In genomic region chr1:21762022-21762404, GRCh38 we compare ENCODE assay signal across 20 cellular contexts. TPM values are rescaled to one million over a fixed set of nuclear protein-coding genes. Genes with fewer than 3 reads are reported as not detected.
DNase-seq lines count a peak whose midpoint lies in the region; ATAC-seq and TF ChIP-seq lines count a peak whose summit lies in the region.
"Had no signal": no experiment of that assay in that cellular context is flagged by ENCODE, and none has a peak within 500 bp of the region (broad histone marks: within the 10 kb centered on the region; RNA-seq: fewer than 3 reads in every experiment).

No MANE protein-coding gene starts in this region.

- H3K4me1 ChIP-seq in DOHH2 (ENCODE audit: control insufficient read depth, low read length), result peaks cover 66% of the 10 kb centered on the region
- H3K4me1 ChIP-seq in mammary epithelial cell (ENCODE audit: insufficient read depth, low read length), result peaks cover 19% of the 10 kb centered on the region
- H3K4me1 ChIP-seq: breast epithelium, right lobe of liver had no signal

- peak; percentile 45 for ATAC-seq in GM19351 (IDR thresholded peaks at IDR 0.05; ENCODE audit: unreplicated experiment)
- ATAC-seq: left lobe of liver; Panc1; right lobe of liver; stimulated activated naive CD8-positive, alpha-beta T cell treated with anti-CD3 and anti-CD28 coated beads, Interleukin-15, Interleukin-2, amounts not matched to agents 100 U/mL and 50 U/mL, for 24 hours had no signal

- H3K4me3 Mint-ChIP-seq in mesothelial cell of epicardium (no peak overlapping the region), chondrocyte (ENCODE audit: unreplicated experiment) (no peak overlapping the region)
- H3K4me3 Mint-ChIP-seq: activated naive CD4-positive, alpha-beta T cell treated with anti-CD3 and anti-CD28 coated beads for 36 hours; neural progenitor cell had no signal

- H3K27ac Mint-ChIP-seq in mesothelial cell of epicardium (peak overlapping the region; percentile 13), chondrocyte (ENCODE audit: unreplicated experiment) (no peak overlapping the region)
- H3K27ac Mint-ChIP-seq: activated naive CD4-positive, alpha-beta T cell treated with anti-CD3 and anti-CD28 coated beads for 36 hours; neural progenitor cell had no signal

- BruUV-seq in mammary epithelial cell (replicated peaks; lab: Mats Ljungman, UMichigan), result no TSS peak

- H3K4me1 Mint-ChIP-seq in mesothelial cell of epicardium (peaks cover 24% of the 10 kb centered on the region), chondrocyte (ENCODE audit: low read depth) (peaks cover 57% of the 10 kb centered on the region)

- peaks cover 16% of the 10 kb centered on the region for H3F3A ChIP-seq in DOHH2 (ENCODE audit: control insufficient read depth, insufficient read depth)

- peaks cover 18% of the 10 kb centered on the region for H4K20me1 ChIP-seq in DOHH2 (ENCODE audit: control insufficient read depth, insufficient read depth, low read depth, low read length)
- H4K20me1 ChIP-seq in mammary epithelial cell (ENCODE audit: insufficient read depth, low read length), result no peaks in the 10 kb centered on the region

- no peaks in the 10 kb centered on the region for H3K9me3 Mint-ChIP-seq in mesothelial cell of epicardium
- H3K9me3 Mint-ChIP-seq in chondrocyte (ENCODE audit: low read depth), result no peaks in the 10 kb centered on the region
- H3K9me3 Mint-ChIP-seq: activated naive CD4-positive, alpha-beta T cell treated with anti-CD3 and anti-CD28 coated beads for 36 hours; neural progenitor cell had no signal

- intact Hi-C loops in mammary epithelial cell (cut with micrococcal nuclease), result no loop called here

- no peaks in the 10 kb centered on the region for H3K9me2 ChIP-seq in DOHH2 (replicated peaks; ENCODE audit: control insufficient read depth, low read length)

- H3K9me3 ChIP-seq in DOHH2 (ENCODE audit: control insufficient read depth, insufficient read depth, low read length) (no peaks in the 10 kb centered on the region), mammary epithelial cell (replicated peaks; ENCODE audit: insufficient read depth, low read length) (no peaks in the 10 kb centered on the region), MG63 (no peaks in the 10 kb centered on the region)
- H3K9me3 ChIP-seq: breast epithelium, right lobe of liver had no signal

- in situ Hi-C loops in mammary epithelial cell (cut with MboI; ENCODE audit: low sequenced_read_pairs in 2 of 2), result no loop called here

- peak overlapping the region; percentile 48 for H3K4me3 ChIP-seq in DOHH2 (ENCODE audit: low read length)
- H3K4me3 ChIP-seq in HL-60 (replicated peaks; ENCODE audit: insufficient read depth, low read length), result no peak overlapping the region
- H3K4me3 ChIP-seq in mammary epithelial cell (replicated peaks in 1 of 3; ENCODE audit: insufficient read depth in 1 of 3, low read depth in 2 of 3, low read length in 3 of 3), result no peak overlapping the region
- H3K4me3 ChIP-seq in MG63, result no peak overlapping the region
- H3K4me3 ChIP-seq: breast epithelium, neural progenitor cell, right lobe of liver had no signal

- H3K27me3 Mint-ChIP-seq in mesothelial cell of epicardium (ENCODE audit: low read depth) (no peaks in the 10 kb centered on the region), chondrocyte (ENCODE audit: low read depth) (no peaks in the 10 kb centered on the region)

- DNase-seq in HL-60 (ENCODE audit: low read depth in 1 of 2, low spot score in 1 of 2) (no peak), mesothelial cell of epicardium (ENCODE audit: low spot score in 2 of 2, unreplicated experiment in 2 of 2) (no peak), mammary epithelial cell (no peak), MG63 (no peak), middle frontal gyrus (ENCODE audit: extremely low spot score, low spot score) (no peak), chondrocyte (ENCODE audit: low spot score) (no peak)
- DNase-seq: activated naive CD4-positive, alpha-beta T cell treated with anti-CD3 and anti-CD28 coated beads for 36 hours; effector CD4-positive, alpha-beta T cell; GOT3; NCI-H524; right lobe of liver; stimulated activated naive CD8-positive, alpha-beta T cell treated with anti-CD3 and anti-CD28 coated beads, Interleukin-15, Interleukin-2, amounts not matched to agents 100 U/mL and 50 U/mL, for 24 hours; SW 1271 had no signal

- WGBS in mammary epithelial cell (ENCODE audit: low coverage, missing lambda C conversion rate), result 90% methylated on average over 8 of the region's 8 CpGs

- H3K36me3 Mint-ChIP-seq in mesothelial cell of epicardium, result no peaks in the 10 kb centered on the region
- no peaks in the 10 kb centered on the region for H3K36me3 Mint-ChIP-seq in chondrocyte (ENCODE audit: low read depth)
- H3K36me3 Mint-ChIP-seq: neural progenitor cell had no signal

- H3K79me2 ChIP-seq in DOHH2 (ENCODE audit: control insufficient read depth, low read length), result peaks cover 97% of the 10 kb centered on the region
- H3K79me2 ChIP-seq in mammary epithelial cell (ENCODE audit: insufficient read depth, low read length), result peaks cover 93% of the 10 kb centered on the region

- CTCF ChIA-PET in mammary epithelial cell (lab: Charles Lee; ENCODE audit: low non-redundant PET), result no interaction called here

- H3K27me3 ChIP-seq in DOHH2 (ENCODE audit: control insufficient read depth, low read length) (no peaks in the 10 kb centered on the region), HL-60 (ENCODE audit: insufficient read depth, poor library complexity, severe bottlenecking) (no peaks in the 10 kb centered on the region), mammary epithelial cell (ENCODE audit: insufficient read depth, low read length) (no peaks in the 10 kb centered on the region), MG63 (no peaks in the 10 kb centered on the region)
- H3K27me3 ChIP-seq: breast epithelium, neural progenitor cell, right lobe of liver had no signal

- dilution Hi-C loops in mammary epithelial cell (cut with HindIII; ENCODE audit: low sequenced_read_pairs), result loop anchor here (5.0 kb wide), 1 partner anchor 90 kb away; no protein-coding TSS in a partner anchor

- H3K36me3 ChIP-seq in DOHH2 (ENCODE audit: control insufficient read depth, low read length), result 0 out of 2 replicates have a peak, but pooled peaks cover 5% of the 10 kb centered on the region
- no peaks in the 10 kb centered on the region for H3K36me3 ChIP-seq in mammary epithelial cell (ENCODE audit: insufficient read depth, low read length)
- peaks cover 7% of the 10 kb centered on the region for H3K36me3 ChIP-seq in MG63
- H3K36me3 ChIP-seq: breast epithelium, neural progenitor cell, right lobe of liver had no signal

- H3K4me2 ChIP-seq in DOHH2 (ENCODE audit: low read length) (peak overlapping the region; percentile 59), mammary epithelial cell (ENCODE audit: insufficient read depth, low read depth, low read length) (no peak overlapping the region)
- H3K4me2 ChIP-seq: neural progenitor cell had no signal

- H2AFZ ChIP-seq in mammary epithelial cell (ENCODE audit: low read depth, low read length), result no peak overlapping the region
- H2AFZ ChIP-seq: neural progenitor cell had no signal

- peak overlapping the region; percentile 77 for H3K27ac ChIP-seq in DOHH2 (ENCODE audit: low read depth, low read length)
- H3K27ac ChIP-seq in HL-60 (replicated peaks), result peak overlapping the region; percentile 24; the same call in 1 of the 2 replicates
- no peak overlapping the region for H3K27ac ChIP-seq in mammary epithelial cell (ENCODE audit: insufficient read depth, low read depth, low read length)
- H3K27ac ChIP-seq: breast epithelium, neural progenitor cell, right lobe of liver, VCaP had no signal

- H3K9ac ChIP-seq in mammary epithelial cell (ENCODE audit: insufficient read depth, low read length), result no peak overlapping the region
- H3K9ac ChIP-seq: neural progenitor cell had no signal

- TF ChIP-seq CTCF in DOHH2 (IDR thresholded peaks at IDR 0.05; ENCODE audit: low read depth, low read length, poor library complexity, severe bottlenecking) (no peak), HL-60 (IDR thresholded peaks at IDR 0.05; ENCODE audit: insufficient read depth, low read length) (no peak), mesothelial cell of epicardium (IDR thresholded peaks at IDR 0.05; ENCODE audit: unreplicated experiment) (no peak), mammary epithelial cell (conservative IDR thresholded peaks at IDR 0.05 in 1 of 2, IDR thresholded peaks at IDR 0.05 in 1 of 2; ENCODE audit: extremely low read depth in 1 of 2, insufficient read depth in 1 of 2, low read depth in 1 of 2, low read length in 2 of 2) (no peak), chondrocyte (IDR thresholded peaks at IDR 0.05) (no peak)

RNA-seq across cellular contexts. Expression of gene USP48, which starts 20.9 kb away (rescaled TPM):
- 79.8 to 88.7 TPM (median 86.5 TPM) in 3 replicates for total RNA-seq in mesothelial cell of epicardium
- 10 to 100 TPM; 33.3 to 53.5 TPM for total RNA-seq in mammary epithelial cell
- 14.0 TPM for polyA plus RNA-seq in mammary epithelial cell
- 25.0 TPM for polyA minus RNA-seq in mammary epithelial cell
- 18.7 and 32.8 TPM in 2 replicates for total RNA-seq in MG63 (2014; rRNA removed; shearing (Covaris generic); ENCODE audit: low replicate concordance)
- 54.5 to 58.3 TPM (median 56.1 TPM) in 3 replicates for total RNA-seq in chondrocyte

RNA-seq across cellular contexts. Expression of gene LDLRAD2, which starts 50.1 kb away (rescaled TPM):
- 0.75 to 1.1 TPM (median 1.0 TPM) in 3 replicates for total RNA-seq in mesothelial cell of epicardium
- not detected for total RNA-seq in mammary epithelial cell
- polyA plus RNA-seq in mammary epithelial cell, result not detected
- not detected for polyA minus RNA-seq in mammary epithelial cell
- not detected in 2 replicates for total RNA-seq in MG63 (2014; rRNA removed; shearing (Covaris generic); ENCODE audit: low replicate concordance)
- 0.07 to 0.23 TPM in 2 of 3 replicates, not detected in the other for total RNA-seq in chondrocyte
- total RNA-seq: activated naive CD4-positive, alpha-beta T cell treated with anti-CD3 and anti-CD28 coated beads for 36 hours; left lobe of liver; right lobe of liver had no signal
